8 cellular contexts compared by ENCODE assay signal in the genomic region with DNA sequence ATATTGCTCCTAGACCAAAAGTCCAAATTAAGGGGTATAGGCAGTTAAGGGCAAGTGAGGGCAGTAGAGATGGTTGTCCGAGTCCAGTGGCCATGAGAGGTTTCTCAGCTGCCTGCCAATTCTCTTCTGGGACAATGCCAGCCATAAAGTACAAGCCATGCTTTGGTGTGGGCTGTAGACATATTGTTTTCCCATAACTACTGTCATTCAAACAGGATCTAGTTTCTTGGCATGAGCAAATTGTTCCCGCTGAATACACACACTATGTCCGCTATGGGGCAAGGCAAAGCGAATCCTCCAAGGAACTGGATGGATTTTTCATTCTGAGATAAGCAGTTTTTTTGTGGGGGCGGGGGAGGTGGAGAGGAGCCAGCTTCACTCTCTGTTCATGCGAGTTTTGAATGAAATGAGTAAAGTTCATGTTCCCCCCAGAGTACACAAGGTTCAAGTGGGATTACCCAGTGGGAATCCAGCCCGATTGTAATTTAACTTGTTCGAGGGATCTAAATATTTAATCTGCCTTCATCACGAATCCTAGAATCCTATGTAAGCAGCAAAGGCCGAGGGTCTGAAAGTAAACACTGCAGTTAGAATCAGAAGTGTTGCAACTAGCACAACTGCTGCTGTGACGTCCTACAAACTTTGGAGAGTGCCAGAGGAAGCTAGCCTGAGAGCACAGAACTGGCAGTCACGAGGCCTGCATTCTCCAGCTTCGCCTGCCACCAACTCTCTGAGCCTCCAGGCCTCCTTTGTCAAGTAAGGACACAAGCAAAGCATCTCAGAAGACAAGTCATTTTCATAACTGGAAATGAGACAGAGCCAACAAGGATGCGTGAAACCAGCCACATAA.
DNase-seq lines count a peak whose midpoint lies in the region; ATAC-seq and TF ChIP-seq lines count a peak whose summit lies in the region.

No MANE protein-coding gene starts in this region.

- ATAC-seq in right lobe of liver, result peak; percentile 82 to 88 (median 86)
- ATAC-seq in activated T-cell treated with anti-CD3 and anti-CD28 coated beads, Interleukin-2, amount 50 U/mL, for 4 hours, result no peak
- no peak for ATAC-seq in GM18868 (IDR thresholded peaks at IDR 0.05; ENCODE audit: unreplicated experiment)

- H3K27ac ChIP-seq in caudate nucleus (ENCODE audit: low read depth, low read length), result peak overlapping the region; percentile 58
- peak overlapping the region; percentile 67 to 90 (median 74) for H3K27ac ChIP-seq in right lobe of liver
- peak overlapping the region; percentile 92 for H3K27ac ChIP-seq in subcutaneous abdominal adipose tissue (ENCODE audit: low read depth, low read length)

- intact Hi-C loops in right lobe of liver (cut with DNase I), result no loop called here

- H3K9me3 ChIP-seq in right lobe of liver, result no peaks in the 10 kb centered on the region
- no peaks in the 10 kb centered on the region for H3K9me3 ChIP-seq in subcutaneous abdominal adipose tissue (ENCODE audit: control insufficient read depth in 5 of 5, low read length in 5 of 5)
- no peaks in the 10 kb centered on the region for H3K9me3 ChIP-seq in BE2C

- H3K4me3 ChIP-seq in right lobe of liver (no peak overlapping the region), subcutaneous abdominal adipose tissue (ENCODE audit: low read depth in 1 of 5, low read length in 5 of 5) (peak overlapping the region in 4 of 5 donors; percentile 8 to 32 (median 16)), BE2C (ENCODE audit: low read depth, low read length) (no peak overlapping the region)

- H3K4me3 Mint-ChIP-seq in activated T-cell treated with anti-CD3 and anti-CD28 coated beads, Interleukin-2, amount 50 U/mL, for 4 hours, result no peak overlapping the region

- TF ChIP-seq CTCF in right lobe of liver (IDR thresholded peaks at IDR 0.05) (no peak), BE2C (IDR thresholded peaks at IDR 0.05; ENCODE audit: low read depth, low read length) (no peak)

- H3K36me3 ChIP-seq in right lobe of liver (no peaks in the 10 kb centered on the region), subcutaneous abdominal adipose tissue (ENCODE audit: control insufficient read depth in 5 of 5, insufficient read depth in 5 of 5, low read length in 5 of 5) (no peaks in the 10 kb centered on the region), BE2C (no peaks in the 10 kb centered on the region)

- H3K36me3 Mint-ChIP-seq in activated T-cell treated with anti-CD3 and anti-CD28 coated beads, Interleukin-2, amount 50 U/mL, for 4 hours (ENCODE audit: insufficient read depth), result peaks cover 5% of the 10 kb centered on the region

- H3K9ac ChIP-seq in subcutaneous abdominal adipose tissue (ENCODE audit: low read length in 5 of 5), result peak overlapping the region; percentile 11 to 83 (median 33)

- DNase-seq in NCI-H1092 treated with DMSO at 0.1 percent for 48 hours (lab: John Stamatoyannopoulos, UW) (peak; percentile 30), caudate nucleus (lab: John Stamatoyannopoulos, UW) (peak in 47 of 61 donors; percentile 4 to 72 (median 35)), right lobe of liver (peak; percentile 69 to 89 (median 87)), BE2C (no peak), GDM1 (lab: John Stamatoyannopoulos, UW) (no peak)
- DNase-seq in activated T-cell treated with anti-CD3 and anti-CD28 coated beads, Interleukin-2, amount 50 U/mL, for 4 hours, result no peak

- H3K27me3 ChIP-seq in right lobe of liver, result no peaks in the 10 kb centered on the region
- H3K27me3 ChIP-seq in subcutaneous abdominal adipose tissue (ENCODE audit: control insufficient read depth in 5 of 5, insufficient read depth in 4 of 5, low read length in 5 of 5), result no peaks in the 10 kb centered on the region
- H3K27me3 ChIP-seq in BE2C, result no peaks in the 10 kb centered on the region

- H3K9me3 Mint-ChIP-seq in activated T-cell treated with anti-CD3 and anti-CD28 coated beads, Interleukin-2, amount 50 U/mL, for 4 hours, result no peaks in the 10 kb centered on the region

- WGBS in right lobe of liver (ENCODE audit: insufficient coverage, low coverage, low lambda C conversion rate, missing lambda C conversion rate), result 20% methylated on average over 10 of the region's 14 CpGs

- peaks cover 0 to 35% (median 13%) of the 10 kb centered on the region in 4 donors for H3K4me1 ChIP-seq in right lobe of liver
- H3K4me1 ChIP-seq in subcutaneous abdominal adipose tissue (ENCODE audit: control insufficient read depth in 5 of 5, insufficient read depth in 5 of 5, low read length in 5 of 5), result peaks cover 20 to 43% (median 39%) of the 10 kb centered on the region in 5 donors
- H3K4me1 ChIP-seq in BE2C, result no peaks in the 10 kb centered on the region

- TF ChIP-seq POLR2A in right lobe of liver (IDR thresholded peaks at IDR 0.05), result no peak

- H3K4me1 Mint-ChIP-seq in activated T-cell treated with anti-CD3 and anti-CD28 coated beads, Interleukin-2, amount 50 U/mL, for 4 hours (ENCODE audit: low read depth), result no peaks in the 10 kb centered on the region

- H3K27me3 Mint-ChIP-seq in activated T-cell treated with anti-CD3 and anti-CD28 coated beads, Interleukin-2, amount 50 U/mL, for 4 hours (ENCODE audit: low read depth), result no peaks in the 10 kb centered on the region

Comparison
In these comparisons a context has a peak if more than half of its experiments do, and no peak if none do; other contexts are left out.
1. DNase-seq: peak in NCI-H1092 treated with DMSO at 0.1 percent for 48 hours (single experiment), caudate nucleus (47 of 61) and right lobe of liver (3 of 3); none in activated T-cell treated with anti-CD3 and anti-CD28 coated beads, Interleukin-2, amount 50 U/mL, for 4 hours (single experiment), BE2C (single experiment) and GDM1 (single experiment).
2. ATAC-seq: peak in right lobe of liver (4 of 4); none in activated T-cell treated with anti-CD3 and anti-CD28 coated beads, Interleukin-2, amount 50 U/mL, for 4 hours (0 of 2) and GM18868 (single experiment).
3. H3K4me3 ChIP-seq: peak in subcutaneous abdominal adipose tissue (4 of 5); none in right lobe of liver (0 of 3) and BE2C (single experiment).
4. Peak in every context shown above with its lines, with median percentiles within 50 percentile points of each other: H3K27ac ChIP-seq.